ENCODE assay signal across 18 cellular contexts in the genomic region with DNA sequence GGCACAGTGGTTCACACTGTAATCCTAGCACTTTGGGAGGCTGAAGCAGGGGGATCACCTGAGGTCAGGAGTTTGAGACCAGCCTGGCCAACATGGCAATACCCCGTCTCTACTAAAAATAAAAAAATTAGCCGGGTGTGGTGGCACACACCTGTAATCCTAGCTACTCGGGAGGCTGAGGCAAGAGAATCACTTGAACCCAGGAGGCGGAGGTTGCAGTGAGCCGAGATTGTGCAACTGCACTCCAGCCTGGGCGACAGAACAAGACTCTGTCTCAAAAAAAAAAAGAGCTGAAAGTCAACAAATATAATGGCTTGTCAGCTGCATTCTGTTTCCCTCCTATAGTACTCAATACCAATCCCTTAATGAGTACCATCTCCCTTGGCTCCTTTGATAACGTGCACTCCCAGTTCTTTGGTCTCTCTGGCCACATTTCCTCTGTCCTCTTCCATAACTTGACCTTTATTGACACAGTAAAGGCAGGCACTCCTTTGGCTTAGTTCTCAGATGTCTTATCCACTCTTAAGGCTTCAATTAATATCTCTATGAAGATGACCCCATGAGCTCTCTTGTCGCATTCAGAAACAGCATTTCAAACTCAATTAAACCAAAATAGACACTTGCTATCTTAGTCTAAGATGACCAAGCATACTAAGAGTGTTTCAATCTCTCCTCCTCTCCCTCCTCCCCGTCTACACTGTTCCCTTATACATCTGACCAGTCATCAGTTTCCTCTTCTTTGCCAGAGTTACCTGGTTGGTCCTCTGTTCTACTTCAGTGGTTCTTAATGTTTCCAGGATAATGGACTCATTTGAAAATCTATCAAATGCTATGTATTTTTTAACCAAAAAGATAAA. TPM values are rescaled to one million over a fixed set of nuclear protein-coding genes. Genes with fewer than 3 reads are reported as not detected.
DNase-seq lines count a peak whose midpoint lies in the region; ATAC-seq and TF ChIP-seq lines count a peak whose summit lies in the region.
"Had no signal": no experiment of that assay in that cellular context is flagged by ENCODE, and none has a peak within 500 bp of the region (broad histone marks: within the 10 kb centered on the region; RNA-seq: fewer than 3 reads in every experiment).

No MANE protein-coding gene starts in this region.

- peak overlapping the region in 7 of 8 donors; percentile 65 to 96 (median 82) for H3K27ac ChIP-seq in spleen
- H3K27ac ChIP-seq: breast epithelium had no signal

- peak overlapping the region; percentile 56 for H3K4me3 ChIP-seq in Loucy (ENCODE audit: low read length, poor library complexity, severe bottlenecking)
- peak overlapping the region in 1 of 8 donors; percentile 46 for H3K4me3 ChIP-seq in spleen
- H3K4me3 ChIP-seq: breast epithelium, GM23338, heart left ventricle, left lung had no signal

- peak overlapping the region; percentile 84 for H3K4me2 ChIP-seq in Loucy (ENCODE audit: low read depth, low read length, poor library complexity, severe bottlenecking)

- H2AFZ ChIP-seq in Loucy (ENCODE audit: low read length), result no peak overlapping the region
- H2AFZ ChIP-seq: GM23338 had no signal

- no peaks in the 10 kb centered on the region for H3K9me2 ChIP-seq in Loucy (replicated peaks; ENCODE audit: low read depth, low read length)

- peaks cover 2 to 23% of the 10 kb centered on the region in 2 donors for H3K36me3 Mint-ChIP-seq in activated T-cell treated with anti-CD3 and anti-CD28 coated beads, Interleukin-2, amount 50 U/mL, for 72 hours (ENCODE audit: insufficient read depth in 2 of 2)
- no peaks in the 10 kb centered on the region for H3K36me3 Mint-ChIP-seq in glutamatergic neuron (ENCODE audit: unreplicated experiment)

- peak overlapping the region; percentile 56 to 57 for H3K4me3 Mint-ChIP-seq in activated T-cell treated with anti-CD3 and anti-CD28 coated beads, Interleukin-2, amount 50 U/mL, for 72 hours
- peak overlapping the region; percentile 36 for H3K4me3 Mint-ChIP-seq in glutamatergic neuron (ENCODE audit: unreplicated experiment)
- H3K4me3 Mint-ChIP-seq: GM23338 had no signal

- no peaks in the 10 kb centered on the region; the same call in 1 of the 2 replicates for H3K36me3 ChIP-seq in Loucy (ENCODE audit: insufficient read depth, low read length)
- no peaks in the 10 kb centered on the region for H3K36me3 ChIP-seq in spleen
- H3K36me3 ChIP-seq: breast epithelium, heart left ventricle, left lung had no signal

- no peak for ATAC-seq in activated T-cell treated with anti-CD3 and anti-CD28 coated beads, Interleukin-2, amount 50 U/mL, for 72 hours (replicated peaks in 1 of 2)
- ATAC-seq: GM23338, heart left ventricle, left lung, SK-N-SH treated with all-trans-retinoic acid at 6 μM for 48 hours had no signal

- H3K4me1 Mint-ChIP-seq in activated T-cell treated with anti-CD3 and anti-CD28 coated beads, Interleukin-2, amount 50 U/mL, for 72 hours (ENCODE audit: low read depth), result peaks cover 85% of the 10 kb centered on the region
- peaks cover 43% of the 10 kb centered on the region for H3K4me1 Mint-ChIP-seq in glutamatergic neuron (ENCODE audit: low read depth, unreplicated experiment)

- peaks cover 75% of the 10 kb centered on the region for H3K4me1 ChIP-seq in Loucy (ENCODE audit: insufficient read depth, low read length, poor library complexity, severe bottlenecking)
- peaks cover 51 to 91% (median 86%) of the 10 kb centered on the region in 6 donors for H3K4me1 ChIP-seq in spleen

- no peak for TF ChIP-seq CTCF in Loucy (conservative IDR thresholded peaks at IDR 0.05; ENCODE audit: low read length)
- TF ChIP-seq CTCF in glutamatergic neuron (IDR thresholded peaks at IDR 0.05; ENCODE audit: partially characterized antibody, unreplicated experiment), result no peak
- TF ChIP-seq CTCF in spleen (IDR thresholded peaks at IDR 0.05 in 8 of 11, conservative IDR thresholded peaks at IDR 0.05 in 3 of 11), result no peak

- WGBS in spleen, 5 donors, result 52 to 83% (median 72%) methylated on average over 9 of the region's 9 CpGs

- H3K9me3 Mint-ChIP-seq in activated T-cell treated with anti-CD3 and anti-CD28 coated beads, Interleukin-2, amount 50 U/mL, for 72 hours, result peaks cover 0 to 2% of the 10 kb centered on the region in 2 donors
- peaks cover 12% of the 10 kb centered on the region for H3K9me3 Mint-ChIP-seq in glutamatergic neuron (ENCODE audit: unreplicated experiment)
- H3K9me3 Mint-ChIP-seq: GM23338 had no signal

- no peak overlapping the region for H3K9ac ChIP-seq in Loucy (ENCODE audit: low read depth, low read length, poor library complexity, severe bottlenecking)

- intact Hi-C loops in spleen (cut with DNase I; ENCODE audit: low total_unique reads), result loop anchor here (10.0 kb wide), 1 partner anchor 48 kb away; no protein-coding TSS in a partner anchor

- H3F3A ChIP-seq in Loucy (ENCODE audit: low read depth), result no peaks in the 10 kb centered on the region

- no peaks in the 10 kb centered on the region for H3K27me3 Mint-ChIP-seq in activated T-cell treated with anti-CD3 and anti-CD28 coated beads, Interleukin-2, amount 50 U/mL, for 72 hours (ENCODE audit: low read depth)
- H3K27me3 Mint-ChIP-seq in glutamatergic neuron (ENCODE audit: unreplicated experiment), result peaks cover 7% of the 10 kb centered on the region

- TF ChIP-seq POLR2A in spleen (IDR thresholded peaks at IDR 0.05), result no peak

- peaks cover 97% of the 10 kb centered on the region for H3K79me2 ChIP-seq in Loucy (ENCODE audit: insufficient read depth, low read length)

- DNase-seq in activated T-cell treated with anti-CD3 and anti-CD28 coated beads, Interleukin-2, amount 50 U/mL, for 72 hours, result no peak
- DNase-seq in activated T-cell treated with anti-CD3 and anti-CD28 coated beads for 4 hours, result no peak
- DNase-seq in glutamatergic neuron, result no peak
- no peak for DNase-seq in spleen
- no peak for DNase-seq in DMS53 (lab: John Stamatoyannopoulos, UW)
- no peak for DNase-seq in stimulated activated CD4-positive, alpha-beta T cell treated with anti-CD3 and anti-CD28 coated beads, Interleukin-2, amount 100 ng/mL, for 24 hours
- no peak for DNase-seq in HT-29 (ENCODE audit: low spot score)
- DNase-seq: activated CD4-positive, CD25-positive, alpha-beta regulatory T cell; heart left ventricle; left lung; midbrain; NCI-H1092; NCI-H2081; NCI-H510A had no signal

- no peak overlapping the region for H3K27ac Mint-ChIP-seq in activated T-cell treated with anti-CD3 and anti-CD28 coated beads, Interleukin-2, amount 50 U/mL, for 72 hours
- no peak overlapping the region for H3K27ac Mint-ChIP-seq in glutamatergic neuron (ENCODE audit: unreplicated experiment)
- H3K27ac Mint-ChIP-seq: GM23338 had no signal

- peaks cover 4% of the 10 kb centered on the region for H3K27me3 ChIP-seq in Loucy (ENCODE audit: insufficient read depth, low read length, poor library complexity, severe bottlenecking)
- no peaks in the 10 kb centered on the region for H3K27me3 ChIP-seq in spleen (replicated peaks in 1 of 7)
- H3K27me3 ChIP-seq: breast epithelium, heart left ventricle, left lung had no signal

- peaks cover 91% of the 10 kb centered on the region for H4K20me1 ChIP-seq in Loucy (ENCODE audit: insufficient read depth, low read length, poor library complexity, severe bottlenecking)

- H3K9me3 ChIP-seq in Loucy (ENCODE audit: insufficient read depth, low read depth, low read length), result no peaks in the 10 kb centered on the region
- no peaks in the 10 kb centered on the region for H3K9me3 ChIP-seq in spleen
- H3K9me3 ChIP-seq: breast epithelium, heart left ventricle, left lung had no signal

RNA-seq across cellular contexts. Expression of a gene that starts 4.8 kb away (rescaled TPM):
- 100 to 1,000 TPM; 107 to 154 TPM for total RNA-seq in activated T-cell treated with anti-CD3 and anti-CD28 coated beads, Interleukin-2, amount 50 U/mL, for 72 hours
- total RNA-seq in glutamatergic neuron (ENCODE audit: unreplicated experiment) (148 TPM), spleen (100 to 1,000 TPM in 5 of 7 donors, 10 to 100 TPM in 2; 87.0 to 165 (median 131) TPM)
- 10 to 100 TPM; 11.6 to 18.0 (median 15.1) TPM for polyA plus RNA-seq in spleen
- 24.6 and 27.0 TPM in 2 replicates for total RNA-seq in HT-29 (2014; rRNA removed; shearing (Covaris generic))
